ENCODE assay signal across 9 cellular contexts in the genomic region with DNA sequence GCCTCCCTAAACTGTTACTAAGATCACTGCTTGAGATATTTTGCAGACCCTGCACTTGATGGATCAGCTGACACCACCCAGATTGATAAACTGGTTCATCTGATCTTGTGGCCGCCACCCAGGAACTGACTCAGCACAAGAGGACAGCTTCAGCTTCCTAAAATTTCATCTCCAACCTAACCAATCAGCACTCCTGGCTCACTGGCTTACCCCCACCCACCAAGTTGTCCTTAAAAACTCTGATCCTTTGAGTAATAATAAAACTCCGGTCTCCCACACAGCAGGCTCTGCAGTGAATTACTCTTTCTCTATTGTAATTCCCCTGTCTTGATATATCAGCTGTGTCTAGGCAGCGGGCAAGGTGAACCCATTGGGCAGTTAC.
DNase-seq lines count a peak whose midpoint lies in the region; ATAC-seq and TF ChIP-seq lines count a peak whose summit lies in the region.
"Had no signal": no experiment of that assay in that cellular context is flagged by ENCODE, and none has a peak within 500 bp of the region (broad histone marks: within the 10 kb centered on the region; RNA-seq: fewer than 3 reads in every experiment).

No MANE protein-coding gene starts in this region.

- ATAC-seq in HG03095 (IDR thresholded peaks at IDR 0.05; ENCODE audit: unreplicated experiment) (no peak), GM18511 (IDR thresholded peaks at IDR 0.05; ENCODE audit: unreplicated experiment) (no peak)

- no peaks in the 10 kb centered on the region for H3K9me3 ChIP-seq in parathyroid adenoma (ENCODE audit: control insufficient read depth, low read length)
- H3K9me3 ChIP-seq: stomach had no signal

- H3K27me3 Mint-ChIP-seq in activated naive CD4-positive, alpha-beta T cell treated with anti-CD3 and anti-CD28 coated beads for 36 hours (ENCODE audit: low read depth), result no peaks in the 10 kb centered on the region
- no peaks in the 10 kb centered on the region for H3K27me3 Mint-ChIP-seq in activated T-helper 1 cell treated with anti-CD3 and anti-CD28 coated beads, Interleukin-12 subunit alpha, Interleukin-12 subunit beta, Interleukin-2, Interleukin-4 antibody, amounts not matched to agents 30 ng/mL and 10 ng/mL and 1 ng/mL, durations not matched to agents 14 hours and 24 hours and 36 hours (ENCODE audit: insufficient read depth)

- no peak overlapping the region for H3K4me3 ChIP-seq in parathyroid adenoma (ENCODE audit: low read depth, low read length)
- H3K4me3 ChIP-seq: stomach had no signal

- H3K4me1 ChIP-seq in parathyroid adenoma, result peaks cover 26% of the 10 kb centered on the region
- H3K4me1 ChIP-seq: stomach had no signal

- H3K4me2 ChIP-seq in parathyroid adenoma (ENCODE audit: low read length), result peak overlapping the region; percentile 53

- CTCF ChIA-PET in activated naive CD4-positive, alpha-beta T cell treated with anti-CD3 and anti-CD28 coated beads for 36 hours (lab: Charles Lee), result interaction anchor here (0.8 to 2.5 kb wide), 6 partner anchors 8 to 100 kb away, joined by 3 to 8 read pairs (median 4); no protein-coding TSS in a partner anchor

- H3K36me3 Mint-ChIP-seq in activated naive CD4-positive, alpha-beta T cell treated with anti-CD3 and anti-CD28 coated beads for 36 hours (ENCODE audit: low read depth), result no peaks in the 10 kb centered on the region
- peaks cover 4% of the 10 kb centered on the region for H3K36me3 Mint-ChIP-seq in activated T-helper 1 cell treated with anti-CD3 and anti-CD28 coated beads, Interleukin-12 subunit alpha, Interleukin-12 subunit beta, Interleukin-2, Interleukin-4 antibody, amounts not matched to agents 30 ng/mL and 10 ng/mL and 1 ng/mL, durations not matched to agents 14 hours and 24 hours and 36 hours (ENCODE audit: low read depth)

- no peak overlapping the region for H3K9ac ChIP-seq in parathyroid adenoma

- H3K27ac ChIP-seq in parathyroid adenoma, result peak overlapping the region; percentile 88
- H3K27ac ChIP-seq: stomach had no signal

- no peaks in the 10 kb centered on the region for H3K27me3 ChIP-seq in parathyroid adenoma (ENCODE audit: control insufficient read depth, insufficient read depth, low read length)

- peak overlapping the region; percentile 5 for H2AFZ ChIP-seq in parathyroid adenoma

- intact Hi-C loops in activated naive CD4-positive, alpha-beta T cell treated with anti-CD3 and anti-CD28 coated beads for 36 hours (cut with micrococcal nuclease), result no loop called here
- intact Hi-C loops in activated T-helper 1 cell treated with anti-CD3 and anti-CD28 coated beads, Interleukin-12 subunit alpha, Interleukin-12 subunit beta, Interleukin-2, Interleukin-4 antibody, amounts not matched to agents 30 ng/mL and 10 ng/mL and 1 ng/mL, durations not matched to agents 14 hours and 24 hours and 36 hours (cut with micrococcal nuclease), result no loop called here

- DNase-seq in activated naive CD4-positive, alpha-beta T cell treated with anti-CD3 and anti-CD28 coated beads for 36 hours, result peak; percentile 46
- DNase-seq in activated naive CD4-positive, alpha-beta T cell (lab: John Stamatoyannopoulos, UW), result no peak
- peak; percentile 22 for DNase-seq in HT-29 (ENCODE audit: low spot score)
- no peak for DNase-seq in activated T-helper 1 cell treated with anti-CD3 and anti-CD28 coated beads, Interleukin-12 subunit alpha, Interleukin-12 subunit beta, Interleukin-2, Interleukin-4 antibody, amounts not matched to agents 30 ng/mL and 10 ng/mL and 1 ng/mL, durations not matched to agents 14 hours and 24 hours and 36 hours (ENCODE audit: low spot score)
- DNase-seq in NCI-H524 treated with DMSO at 0.1 percent for 48 hours (lab: John Stamatoyannopoulos, UW), result no peak

- peaks cover 3% of the 10 kb centered on the region for H3K79me2 ChIP-seq in parathyroid adenoma

- no peaks in the 10 kb centered on the region for H3K36me3 ChIP-seq in parathyroid adenoma (ENCODE audit: control insufficient read depth, insufficient read depth, low read length)
- H3K36me3 ChIP-seq: stomach had no signal

- no peak for TF ChIP-seq CTCF in parathyroid adenoma (IDR thresholded peaks at IDR 0.05)

- H3K4me3 Mint-ChIP-seq in activated naive CD4-positive, alpha-beta T cell treated with anti-CD3 and anti-CD28 coated beads for 36 hours, result no peak overlapping the region
- peak overlapping the region; percentile 33 for H3K4me3 Mint-ChIP-seq in activated T-helper 1 cell treated with anti-CD3 and anti-CD28 coated beads, Interleukin-12 subunit alpha, Interleukin-12 subunit beta, Interleukin-2, Interleukin-4 antibody, amounts not matched to agents 30 ng/mL and 10 ng/mL and 1 ng/mL, durations not matched to agents 14 hours and 24 hours and 36 hours

- H3K9me3 Mint-ChIP-seq in activated naive CD4-positive, alpha-beta T cell treated with anti-CD3 and anti-CD28 coated beads for 36 hours, result peaks cover 2% of the 10 kb centered on the region
- H3K9me3 Mint-ChIP-seq in activated T-helper 1 cell treated with anti-CD3 and anti-CD28 coated beads, Interleukin-12 subunit alpha, Interleukin-12 subunit beta, Interleukin-2, Interleukin-4 antibody, amounts not matched to agents 30 ng/mL and 10 ng/mL and 1 ng/mL, durations not matched to agents 14 hours and 24 hours and 36 hours, result no peaks in the 10 kb centered on the region

- no peak overlapping the region for H3K27ac Mint-ChIP-seq in activated naive CD4-positive, alpha-beta T cell treated with anti-CD3 and anti-CD28 coated beads for 36 hours
- H3K27ac Mint-ChIP-seq in activated T-helper 1 cell treated with anti-CD3 and anti-CD28 coated beads, Interleukin-12 subunit alpha, Interleukin-12 subunit beta, Interleukin-2, Interleukin-4 antibody, amounts not matched to agents 30 ng/mL and 10 ng/mL and 1 ng/mL, durations not matched to agents 14 hours and 24 hours and 36 hours, result peak overlapping the region; percentile 44

- peaks cover 48% of the 10 kb centered on the region for H3K4me1 Mint-ChIP-seq in activated naive CD4-positive, alpha-beta T cell treated with anti-CD3 and anti-CD28 coated beads for 36 hours (ENCODE audit: low read depth)
- H3K4me1 Mint-ChIP-seq in activated T-helper 1 cell treated with anti-CD3 and anti-CD28 coated beads, Interleukin-12 subunit alpha, Interleukin-12 subunit beta, Interleukin-2, Interleukin-4 antibody, amounts not matched to agents 30 ng/mL and 10 ng/mL and 1 ng/mL, durations not matched to agents 14 hours and 24 hours and 36 hours (ENCODE audit: low read depth), result peaks cover 56% of the 10 kb centered on the region

Comparison
In these comparisons a context has a peak if more than half of its experiments do, and no peak if none do; other contexts are left out.
1. DNase-seq: peak in activated naive CD4-positive, alpha-beta T cell treated with anti-CD3 and anti-CD28 coated beads for 36 hours (single experiment) and HT-29 (single experiment); none in activated naive CD4-positive, alpha-beta T cell (0 of 4), activated T-helper 1 cell treated with anti-CD3 and anti-CD28 coated beads, Interleukin-12 subunit alpha, Interleukin-12 subunit beta, Interleukin-2, Interleukin-4 antibody, amounts not matched to agents 30 ng/mL and 10 ng/mL and 1 ng/mL, durations not matched to agents 14 hours and 24 hours and 36 hours (single experiment) and NCI-H524 treated with DMSO at 0.1 percent for 48 hours (single experiment).